ENCODE assay signal across 1 cellular context in genomic region chr2:101253013-101253712, GRCh38.
TF ChIP-seq lines count a peak whose summit lies in the region.

No MANE protein-coding gene starts in this region.

TF ChIP-seq in GM12878, 131 proteins besides CTCF, POLR2A, EP300 and RAD21 (continued from another document and continues in another):
- no peak for TF ChIP-seq ZBTB11 (CRISPR knock-in tag; IDR thresholded peaks at IDR 0.05)
- TF ChIP-seq NFIC (IDR thresholded peaks at IDR 0.05; ENCODE audit: low read depth, low read length) = no peak
- TF ChIP-seq, protein P1, sequence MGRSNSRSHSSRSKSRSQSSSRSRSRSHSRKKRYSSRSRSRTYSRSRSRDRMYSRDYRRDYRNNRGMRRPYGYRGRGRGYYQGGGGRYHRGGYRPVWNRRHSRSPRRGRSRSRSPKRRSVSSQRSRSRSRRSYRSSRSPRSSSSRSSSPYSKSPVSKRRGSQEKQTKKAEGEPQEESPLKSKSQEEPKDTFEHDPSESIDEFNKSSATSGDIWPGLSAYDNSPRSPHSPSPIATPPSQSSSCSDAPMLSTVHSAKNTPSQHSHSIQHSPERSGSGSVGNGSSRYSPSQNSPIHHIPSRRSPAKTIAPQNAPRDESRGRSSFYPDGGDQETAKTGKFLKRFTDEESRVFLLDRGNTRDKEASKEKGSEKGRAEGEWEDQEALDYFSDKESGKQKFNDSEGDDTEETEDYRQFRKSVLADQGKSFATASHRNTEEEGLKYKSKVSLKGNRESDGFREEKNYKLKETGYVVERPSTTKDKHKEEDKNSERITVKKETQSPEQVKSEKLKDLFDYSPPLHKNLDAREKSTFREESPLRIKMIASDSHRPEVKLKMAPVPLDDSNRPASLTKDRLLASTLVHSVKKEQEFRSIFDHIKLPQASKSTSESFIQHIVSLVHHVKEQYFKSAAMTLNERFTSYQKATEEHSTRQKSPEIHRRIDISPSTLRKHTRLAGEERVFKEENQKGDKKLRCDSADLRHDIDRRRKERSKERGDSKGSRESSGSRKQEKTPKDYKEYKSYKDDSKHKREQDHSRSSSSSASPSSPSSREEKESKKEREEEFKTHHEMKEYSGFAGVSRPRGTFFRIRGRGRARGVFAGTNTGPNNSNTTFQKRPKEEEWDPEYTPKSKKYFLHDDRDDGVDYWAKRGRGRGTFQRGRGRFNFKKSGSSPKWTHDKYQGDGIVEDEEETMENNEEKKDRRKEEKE (IDR thresholded peaks at IDR 0.05) = no peak
- no peak for TF ChIP-seq HSF1 (IDR thresholded peaks at IDR 0.05; ENCODE audit: low read depth, low read length)
- no peak for TF ChIP-seq MAX (IDR thresholded peaks at IDR 0.05; ENCODE audit: low read depth, low read length)
- TF ChIP-seq ZNF24 (IDR thresholded peaks at IDR 0.05) = peak; percentile 45; the same call in 1 of the 2 replicates
- TF ChIP-seq MXI1 (IDR thresholded peaks at IDR 0.05; ENCODE audit: low read depth, low read length) = no peak; the same call in 1 of the 2 replicates
- TF ChIP-seq CHD2 (IDR thresholded peaks at IDR 0.05; ENCODE audit: borderline replicate concordance, low read depth, low read length) = 0 out of 2 replicates have a peak, but pooled peaks have one; percentile 16
- 0 out of 2 replicates have a peak, but pooled peaks have one; percentile 62 for TF ChIP-seq SIN3A (IDR thresholded peaks at IDR 0.05; ENCODE audit: low read depth, low read length)
- no peak for TF ChIP-seq MEF2B (IDR thresholded peaks at IDR 0.05; ENCODE audit: partially characterized antibody, poor library complexity, severe bottlenecking)
- TF ChIP-seq MTA2 (IDR thresholded peaks at IDR 0.05; ENCODE audit: low read depth) = no peak
- TF ChIP-seq NBN (IDR thresholded peaks at IDR 0.05) = peak; percentile 12; the same call in 1 of the 2 replicates
- TF ChIP-seq E2F4 (IDR thresholded peaks at IDR 0.05; ENCODE audit: low read depth, low read length) = no peak
- TF ChIP-seq NKRF (conservative IDR thresholded peaks at IDR 0.05) = peak; percentile 87
- no peak for TF ChIP-seq HDGF (IDR thresholded peaks at IDR 0.05)
- no peak for TF ChIP-seq CHD1 (IDR thresholded peaks at IDR 0.05; ENCODE audit: low read depth, low read length)
- TF ChIP-seq IKZF2 (IDR thresholded peaks at IDR 0.05) = no peak
- TF ChIP-seq SIX5 (IDR thresholded peaks at IDR 0.05; ENCODE audit: low read depth, low read length, severe bottlenecking) = no peak
- 0 out of 2 replicates have a peak, but pooled peaks have one; percentile 21 for TF ChIP-seq ZNF217 (IDR thresholded peaks at IDR 0.05)
- no peak for TF ChIP-seq SMAD1 (IDR thresholded peaks at IDR 0.05; ENCODE audit: low read depth, partially characterized antibody)
- 0 out of 2 replicates have a peak, but pooled peaks have one; percentile 33 for TF ChIP-seq ZNF592 (IDR thresholded peaks at IDR 0.05)
- TF ChIP-seq, protein P2, sequence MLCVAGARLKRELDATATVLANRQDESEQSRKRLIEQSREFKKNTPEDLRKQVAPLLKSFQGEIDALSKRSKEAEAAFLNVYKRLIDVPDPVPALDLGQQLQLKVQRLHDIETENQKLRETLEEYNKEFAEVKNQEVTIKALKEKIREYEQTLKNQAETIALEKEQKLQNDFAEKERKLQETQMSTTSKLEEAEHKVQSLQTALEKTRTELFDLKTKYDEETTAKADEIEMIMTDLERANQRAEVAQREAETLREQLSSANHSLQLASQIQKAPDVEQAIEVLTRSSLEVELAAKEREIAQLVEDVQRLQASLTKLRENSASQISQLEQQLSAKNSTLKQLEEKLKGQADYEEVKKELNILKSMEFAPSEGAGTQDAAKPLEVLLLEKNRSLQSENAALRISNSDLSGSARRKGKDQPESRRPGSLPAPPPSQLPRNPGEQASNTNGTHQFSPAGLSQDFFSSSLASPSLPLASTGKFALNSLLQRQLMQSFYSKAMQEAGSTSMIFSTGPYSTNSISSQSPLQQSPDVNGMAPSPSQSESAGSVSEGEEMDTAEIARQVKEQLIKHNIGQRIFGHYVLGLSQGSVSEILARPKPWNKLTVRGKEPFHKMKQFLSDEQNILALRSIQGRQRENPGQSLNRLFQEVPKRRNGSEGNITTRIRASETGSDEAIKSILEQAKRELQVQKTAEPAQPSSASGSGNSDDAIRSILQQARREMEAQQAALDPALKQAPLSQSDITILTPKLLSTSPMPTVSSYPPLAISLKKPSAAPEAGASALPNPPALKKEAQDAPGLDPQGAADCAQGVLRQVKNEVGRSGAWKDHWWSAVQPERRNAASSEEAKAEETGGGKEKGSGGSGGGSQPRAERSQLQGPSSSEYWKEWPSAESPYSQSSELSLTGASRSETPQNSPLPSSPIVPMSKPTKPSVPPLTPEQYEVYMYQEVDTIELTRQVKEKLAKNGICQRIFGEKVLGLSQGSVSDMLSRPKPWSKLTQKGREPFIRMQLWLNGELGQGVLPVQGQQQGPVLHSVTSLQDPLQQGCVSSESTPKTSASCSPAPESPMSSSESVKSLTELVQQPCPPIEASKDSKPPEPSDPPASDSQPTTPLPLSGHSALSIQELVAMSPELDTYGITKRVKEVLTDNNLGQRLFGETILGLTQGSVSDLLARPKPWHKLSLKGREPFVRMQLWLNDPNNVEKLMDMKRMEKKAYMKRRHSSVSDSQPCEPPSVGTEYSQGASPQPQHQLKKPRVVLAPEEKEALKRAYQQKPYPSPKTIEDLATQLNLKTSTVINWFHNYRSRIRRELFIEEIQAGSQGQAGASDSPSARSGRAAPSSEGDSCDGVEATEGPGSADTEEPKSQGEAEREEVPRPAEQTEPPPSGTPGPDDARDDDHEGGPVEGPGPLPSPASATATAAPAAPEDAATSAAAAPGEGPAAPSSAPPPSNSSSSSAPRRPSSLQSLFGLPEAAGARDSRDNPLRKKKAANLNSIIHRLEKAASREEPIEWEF (IDR thresholded peaks at IDR 0.05; ENCODE audit: insufficient replicate concordance, low read depth, low read length) = no peak
- TF ChIP-seq ZSCAN29 (IDR thresholded peaks at IDR 0.05) = no peak
- no peak for TF ChIP-seq TAF1 (IDR thresholded peaks at IDR 0.05; ENCODE audit: borderline replicate concordance, low read depth, low read length)
- TF ChIP-seq SUZ12 (IDR thresholded peaks at IDR 0.05; ENCODE audit: unreplicated experiment) = no peak
- no peak for TF ChIP-seq MEF2A (IDR thresholded peaks at IDR 0.05; ENCODE audit: insufficient read depth, low read depth, low read length)
- TF ChIP-seq MYB (IDR thresholded peaks at IDR 0.05; ENCODE audit: borderline replicate concordance, low read depth, low read length) = no peak
- TF ChIP-seq SUPT20H (IDR thresholded peaks at IDR 0.05; ENCODE audit: borderline replicate concordance, control insufficient read depth, low read depth, low read length) = no peak
